Comparison of ENCODE assay signal across 14 cellular contexts in the genomic region with DNA sequence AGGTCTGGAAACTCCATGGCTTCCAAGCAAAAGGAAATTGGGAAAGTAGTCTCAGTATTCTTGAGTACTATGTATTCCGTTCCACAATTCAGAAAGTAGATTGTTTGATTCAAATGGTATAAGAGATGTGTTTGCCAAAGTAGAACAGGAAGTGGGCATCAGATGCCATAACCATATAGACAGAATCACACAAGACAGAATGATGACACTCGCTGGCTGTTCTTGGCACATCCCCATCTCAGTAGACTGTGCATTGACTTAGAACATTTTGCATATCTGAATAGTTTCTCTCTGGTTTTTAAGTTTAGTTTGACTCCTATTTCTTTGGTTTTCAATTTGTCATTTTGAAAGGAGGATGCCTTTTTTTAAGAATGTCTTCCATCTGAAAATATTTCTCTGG.
DNase-seq lines count a peak whose midpoint lies in the region; TF ChIP-seq lines count a peak whose summit lies in the region.
"Had no signal": no experiment of that assay in that cellular context is flagged by ENCODE, and none has a peak within 500 bp of the region (broad histone marks: within the 10 kb centered on the region; RNA-seq: fewer than 3 reads in every experiment).

No MANE protein-coding gene starts in this region.

- H3K4me3 Mint-ChIP-seq in CD8-positive, alpha-beta memory T cell: no peak overlapping the region
- H3K4me3 Mint-ChIP-seq in neural crest cell: no peak overlapping the region

- no peaks in the 10 kb centered on the region for H3K27me3 Mint-ChIP-seq in CD8-positive, alpha-beta memory T cell
- no peaks in the 10 kb centered on the region for H3K27me3 Mint-ChIP-seq in neural crest cell (ENCODE audit: low read depth)

- peaks cover 7 to 63% (median 20%) of the 10 kb centered on the region in 3 donors for H3K36me3 Mint-ChIP-seq in CD8-positive, alpha-beta memory T cell
- peaks cover 8% of the 10 kb centered on the region for H3K36me3 Mint-ChIP-seq in neural crest cell (ENCODE audit: low read depth)

- no peaks in the 10 kb centered on the region for H3K27me3 ChIP-seq in CD8-positive, alpha-beta memory T cell (ENCODE audit: insufficient read depth, low read length, poor library complexity, severe bottlenecking)
- H3K27me3 ChIP-seq in PC-9 (ENCODE audit: insufficient read depth, low read depth) (no peaks in the 10 kb centered on the region), brain microvascular endothelial cell (replicated peaks) (no peaks in the 10 kb centered on the region)
- H3K27me3 ChIP-seq: BLaER1, vagina had no signal

- peaks cover 13% of the 10 kb centered on the region; the same call in 1 of the 2 replicates for H3F3A ChIP-seq in PC-9 (ENCODE audit: insufficient read depth, low read depth)

- H3K9me3 ChIP-seq in CD8-positive, alpha-beta memory T cell (ENCODE audit: low read length): no peaks in the 10 kb centered on the region
- H3K9me3 ChIP-seq in PC-9 (ENCODE audit: insufficient read depth, low read depth): no peaks in the 10 kb centered on the region
- H3K9me3 ChIP-seq: BLaER1, vagina had no signal

- no peaks in the 10 kb centered on the region for H3K4me1 ChIP-seq in CD8-positive, alpha-beta memory T cell (ENCODE audit: insufficient read depth, low read length)
- peaks cover 5% of the 10 kb centered on the region; the same call in 1 of the 2 replicates for H3K4me1 ChIP-seq in PC-9 (replicated peaks; ENCODE audit: insufficient read depth)
- H3K4me1 ChIP-seq: BLaER1, vagina had no signal

- peaks cover 8 to 14% (median 9%) of the 10 kb centered on the region in 3 donors for H3K4me1 Mint-ChIP-seq in CD8-positive, alpha-beta memory T cell
- H3K4me1 Mint-ChIP-seq in neural crest cell: peaks cover 35% of the 10 kb centered on the region

- H2AFZ ChIP-seq in PC-9: no peak overlapping the region

- BruUV-seq in PC-9 (replicated peaks; lab: Mats Ljungman, UMichigan): no TSS peak

- CTCF ChIA-PET in CD8-positive, alpha-beta memory T cell (lab: Charles Lee): interaction anchor here (2.0 kb wide), 1 partner anchor 26 kb away, joined by 4 read pairs; no protein-coding TSS in a partner anchor
- CTCF ChIA-PET in PC-9 (lab: Charles Lee): interaction anchor here (0.7 kb wide), 1 partner anchor 1584 kb away, joined by 4 read pairs; no protein-coding TSS in a partner anchor

- H3K27ac ChIP-seq in CD8-positive, alpha-beta memory T cell (ENCODE audit: low read depth, low read length): no peak overlapping the region
- H3K27ac ChIP-seq in PC-9 (0 out of 2 replicates have a peak overlapping the region, but pooled peaks have one; percentile 4), brain microvascular endothelial cell (peak overlapping the region; percentile 81)
- H3K27ac ChIP-seq: BLaER1, HL-60, vagina had no signal

- H3K9me2 ChIP-seq in PC-9 (ENCODE audit: insufficient read depth): no peaks in the 10 kb centered on the region

- POLR2A ChIA-PET in CD8-positive, alpha-beta memory T cell (lab: Charles Lee): no interaction called here
- POLR2A ChIA-PET in PC-9 (lab: Charles Lee; ENCODE audit: unreplicated experiment): no interaction called here

- H3K36me3 ChIP-seq in CD8-positive, alpha-beta memory T cell (ENCODE audit: insufficient read depth, low read length): peaks cover 5% of the 10 kb centered on the region
- H3K36me3 ChIP-seq in PC-9 (ENCODE audit: low read depth) (peaks cover 30% of the 10 kb centered on the region; the same call in 1 of the 2 replicates), brain microvascular endothelial cell (replicated peaks) (peaks cover 5% of the 10 kb centered on the region)

- intact Hi-C loops in PC-9 (cut with micrococcal nuclease; ENCODE audit: unreplicated experiment): loop anchor here (10.0 kb wide), 1 partner anchor 386 kb away; the partner anchor contains the start of gene SIPA1L1
- intact Hi-C loops in head of caudate nucleus (cut with DNase I): no loop called here

- no peaks in the 10 kb centered on the region for H3K9me3 Mint-ChIP-seq in CD8-positive, alpha-beta memory T cell
- peaks cover 2% of the 10 kb centered on the region for H3K9me3 Mint-ChIP-seq in neural crest cell

- peak overlapping the region in 7 of 8 donors; percentile 14 to 94 (median 68) for H3K27ac Mint-ChIP-seq in CD8-positive, alpha-beta memory T cell
- peak overlapping the region; percentile 82 for H3K27ac Mint-ChIP-seq in neural crest cell (ENCODE audit: unreplicated experiment)

- H3K4me2 ChIP-seq in PC-9: no peak overlapping the region
- H3K4me2 ChIP-seq: BLaER1 had no signal

- TF ChIP-seq CTCF in PC-9 (conservative IDR thresholded peaks at IDR 0.05) (no peak), brain microvascular endothelial cell (IDR thresholded peaks at IDR 0.05; ENCODE audit: low read depth, low read length, missing control alignments) (no peak), neural crest cell (conservative IDR thresholded peaks at IDR 0.05) (no peak)

- no peaks in the 10 kb centered on the region for H4K20me1 ChIP-seq in PC-9 (ENCODE audit: insufficient read depth)
- H4K20me1 ChIP-seq: BLaER1 had no signal

- in situ Hi-C loops in brain microvascular endothelial cell (cut with HindIII; ENCODE audit: low pct_ligation_motif_present, low sequenced_read_pairs): no loop called here

- H3K79me2 ChIP-seq in PC-9 (ENCODE audit: low read depth): no peaks in the 10 kb centered on the region

- DNase-seq in CD8-positive, alpha-beta memory T cell: peak in 2 of 5 donors; percentile 14 to 21
- DNase-seq in PC-9 (no peak), brain microvascular endothelial cell (no peak), neural crest cell (ENCODE audit: low read depth, low spot score) (no peak), NCI-H446 treated with DMSO at 0.1 percent for 48 hours (lab: John Stamatoyannopoulos, UW) (no peak), amniotic stem cell (lab: John Stamatoyannopoulos, UW) (no peak), NCI-H345 treated with DMSO at 0.1 percent for 48 hours (lab: John Stamatoyannopoulos, UW; ENCODE audit: unreplicated experiment) (no peak), head of caudate nucleus (no peak)
- DNase-seq: activated CD8-positive, alpha-beta memory T cell treated with anti-CD3 and anti-CD28 coated beads for 24 hours; erythroblast; NCI-H1105 treated with DMSO at 0.1 percent for 48 hours had no signal

- no peak overlapping the region for H3K4me3 ChIP-seq in CD8-positive, alpha-beta memory T cell (ENCODE audit: low read length)
- H3K4me3 ChIP-seq in PC-9: no peak overlapping the region
- no peak overlapping the region for H3K4me3 ChIP-seq in brain microvascular endothelial cell (ENCODE audit: low read depth, low read length)
- H3K4me3 ChIP-seq: BLaER1, vagina had no signal
